8 cellular contexts compared by ENCODE assay signal in genomic region chr1:222654849-222655248, GRCh38. TPM values are rescaled to one million over a fixed set of nuclear protein-coding genes. Genes with fewer than 3 reads are reported as not detected.
DNase-seq lines count a peak whose midpoint lies in the region; ATAC-seq and TF ChIP-seq lines count a peak whose summit lies in the region.

No MANE protein-coding gene starts in this region.

- H3F3A ChIP-seq in DOHH2 (ENCODE audit: control insufficient read depth, insufficient read depth) = peaks cover 5% of the 10 kb centered on the region

- H3K79me2 ChIP-seq in DOHH2 (ENCODE audit: control insufficient read depth, low read length) = no peaks in the 10 kb centered on the region

- H3K4me3 ChIP-seq in DOHH2 (ENCODE audit: low read length) = no peak overlapping the region
- no peak overlapping the region for H3K4me3 ChIP-seq in MG63

- peak overlapping the region; percentile 36 for H3K4me2 ChIP-seq in DOHH2 (ENCODE audit: low read length)

- no peaks in the 10 kb centered on the region for H3K9me3 ChIP-seq in DOHH2 (ENCODE audit: control insufficient read depth, insufficient read depth, low read length)
- no peaks in the 10 kb centered on the region for H3K9me3 ChIP-seq in MG63

- H3K27ac ChIP-seq in DOHH2 (ENCODE audit: low read depth, low read length) = peak overlapping the region; percentile 31; the same call in 1 of the 2 replicates

- TF ChIP-seq CTCF in DOHH2 (IDR thresholded peaks at IDR 0.05; ENCODE audit: low read depth, low read length, poor library complexity, severe bottlenecking) = peak; percentile 17

- peaks cover 21% of the 10 kb centered on the region for H3K4me1 ChIP-seq in DOHH2 (ENCODE audit: control insufficient read depth, low read length)

- no peaks in the 10 kb centered on the region for H3K9me2 ChIP-seq in DOHH2 (replicated peaks; ENCODE audit: control insufficient read depth, low read length)

- no peaks in the 10 kb centered on the region for H4K20me1 ChIP-seq in DOHH2 (ENCODE audit: control insufficient read depth, insufficient read depth, low read depth, low read length)

- ATAC-seq in GM21528 (IDR thresholded peaks at IDR 0.05; ENCODE audit: low FRiP score, unreplicated experiment) = peak; percentile 95

- no peaks in the 10 kb centered on the region for H3K27me3 ChIP-seq in DOHH2 (ENCODE audit: control insufficient read depth, low read length)
- H3K27me3 ChIP-seq in MG63 = no peaks in the 10 kb centered on the region

- DNase-seq in MG63 (peak; percentile 43), activated T-cell treated with anti-CD3 and anti-CD28 coated beads for 24 hours (ENCODE audit: low read depth) (peak; percentile 50), iris pigment epithelial cell (ENCODE audit: low read depth) (peak; percentile 78), cerebellar nuclear complex (lab: John Stamatoyannopoulos, UW) (no peak), NCI-H526 treated with DMSO at 0.1 percent for 48 hours (lab: John Stamatoyannopoulos, UW) (no peak)
- DNase-seq in stimulated activated naive CD4-positive, alpha-beta T cell treated with Interleukin-2 at 50 U/mL for 16 hours (lab: John Stamatoyannopoulos, UW) = peak; percentile 72

- H3K36me3 ChIP-seq in DOHH2 (ENCODE audit: control insufficient read depth, low read length) (peaks cover 87% of the 10 kb centered on the region), MG63 (peaks cover 77% of the 10 kb centered on the region)

RNA-seq across cellular contexts. Expression of gene MIA3, which starts 37.0 kb away (rescaled TPM):
- total RNA-seq in MG63 (2014; rRNA removed; shearing (Covaris generic); ENCODE audit: low replicate concordance) = 18.2 and 22.4 TPM in 2 replicates

RNA-seq across cellular contexts. Expression of gene AIDA, which starts 57.4 kb away (rescaled TPM):
- 33.9 and 63.8 TPM in 2 replicates for total RNA-seq in MG63 (2014; rRNA removed; shearing (Covaris generic); ENCODE audit: low replicate concordance)

RNA-seq across cellular contexts. Expression of gene BROX, which starts 57.5 kb away (rescaled TPM):
- 56.0 and 102 TPM in 2 replicates for total RNA-seq in MG63 (2014; rRNA removed; shearing (Covaris generic); ENCODE audit: low replicate concordance)

Comparison
In these comparisons a context has a peak if more than half of its experiments do, and no peak if none do; other contexts are left out.
1. DNase-seq: peak in MG63 (single experiment), activated T-cell treated with anti-CD3 and anti-CD28 coated beads for 24 hours (single experiment), iris pigment epithelial cell (single experiment) and stimulated activated naive CD4-positive, alpha-beta T cell treated with Interleukin-2 at 50 U/mL for 16 hours (single experiment); none in cerebellar nuclear complex (0 of 2) and NCI-H526 treated with DMSO at 0.1 percent for 48 hours (single experiment).